In the genomic region with DNA sequence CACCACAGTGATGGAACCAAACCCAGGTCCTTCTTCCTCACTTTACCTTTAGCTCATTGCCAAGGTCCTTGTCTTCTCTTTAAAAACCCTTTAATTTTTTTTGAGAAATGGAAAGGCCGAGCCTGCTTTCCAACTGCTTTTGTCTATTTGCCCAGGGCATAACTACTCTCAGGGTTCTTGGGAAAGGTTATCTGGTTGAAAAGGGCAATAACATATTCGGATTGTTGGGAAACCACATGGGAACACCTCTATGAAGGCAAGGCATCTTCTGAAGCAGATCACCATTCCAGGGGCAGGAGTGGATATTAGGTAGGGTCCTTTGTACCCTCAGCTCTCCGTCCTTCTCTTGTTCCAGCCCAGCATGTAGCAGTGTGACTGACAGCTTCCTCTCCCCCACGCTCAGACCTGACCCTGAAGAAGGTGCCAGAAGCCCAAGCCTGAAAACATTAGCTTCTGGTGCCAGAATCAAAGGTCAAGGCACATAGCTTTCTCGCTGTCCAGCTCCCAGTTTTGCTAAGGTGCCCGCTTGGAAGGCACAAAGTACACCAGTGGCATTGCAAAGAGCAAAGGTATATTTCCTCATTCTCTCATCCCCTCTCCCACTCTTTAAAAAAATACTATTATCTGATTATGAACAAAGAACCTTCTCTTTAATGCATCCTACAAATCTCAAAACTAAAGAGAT, we compare ENCODE assay signal across 2 cellular contexts.
TF ChIP-seq lines count a peak whose summit lies in the region.

No MANE protein-coding gene starts in this region.

TF ChIP-seq in liver, 16 proteins besides CTCF, POLR2A, EP300 and RAD21 (continued from another document):
- TF ChIP-seq, protein P1, sequence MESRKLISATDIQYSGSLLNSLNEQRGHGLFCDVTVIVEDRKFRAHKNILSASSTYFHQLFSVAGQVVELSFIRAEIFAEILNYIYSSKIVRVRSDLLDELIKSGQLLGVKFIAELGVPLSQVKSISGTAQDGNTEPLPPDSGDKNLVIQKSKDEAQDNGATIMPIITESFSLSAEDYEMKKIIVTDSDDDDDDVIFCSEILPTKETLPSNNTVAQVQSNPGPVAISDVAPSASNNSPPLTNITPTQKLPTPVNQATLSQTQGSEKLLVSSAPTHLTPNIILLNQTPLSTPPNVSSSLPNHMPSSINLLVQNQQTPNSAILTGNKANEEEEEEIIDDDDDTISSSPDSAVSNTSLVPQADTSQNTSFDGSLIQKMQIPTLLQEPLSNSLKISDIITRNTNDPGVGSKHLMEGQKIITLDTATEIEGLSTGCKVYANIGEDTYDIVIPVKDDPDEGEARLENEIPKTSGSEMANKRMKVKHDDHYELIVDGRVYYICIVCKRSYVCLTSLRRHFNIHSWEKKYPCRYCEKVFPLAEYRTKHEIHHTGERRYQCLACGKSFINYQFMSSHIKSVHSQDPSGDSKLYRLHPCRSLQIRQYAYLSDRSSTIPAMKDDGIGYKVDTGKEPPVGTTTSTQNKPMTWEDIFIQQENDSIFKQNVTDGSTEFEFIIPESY (IDR thresholded peaks at IDR 0.05) = peak; percentile 81
- TF ChIP-seq FOXA2 (IDR thresholded peaks at IDR 0.05) = no peak
- peak; percentile 89 for TF ChIP-seq HNF4G (IDR thresholded peaks at IDR 0.05)
- no peak for TF ChIP-seq GABPA (IDR thresholded peaks at IDR 0.05 in 1 of 2, conservative IDR thresholded peaks at IDR 0.05 in 1 of 2)
- peak; percentile 98 to 99 for TF ChIP-seq HNF4A (conservative IDR thresholded peaks at IDR 0.05)
- peak; percentile 88 to 92 for TF ChIP-seq RXRA (IDR thresholded peaks at IDR 0.05)
- TF ChIP-seq, protein P2, sequence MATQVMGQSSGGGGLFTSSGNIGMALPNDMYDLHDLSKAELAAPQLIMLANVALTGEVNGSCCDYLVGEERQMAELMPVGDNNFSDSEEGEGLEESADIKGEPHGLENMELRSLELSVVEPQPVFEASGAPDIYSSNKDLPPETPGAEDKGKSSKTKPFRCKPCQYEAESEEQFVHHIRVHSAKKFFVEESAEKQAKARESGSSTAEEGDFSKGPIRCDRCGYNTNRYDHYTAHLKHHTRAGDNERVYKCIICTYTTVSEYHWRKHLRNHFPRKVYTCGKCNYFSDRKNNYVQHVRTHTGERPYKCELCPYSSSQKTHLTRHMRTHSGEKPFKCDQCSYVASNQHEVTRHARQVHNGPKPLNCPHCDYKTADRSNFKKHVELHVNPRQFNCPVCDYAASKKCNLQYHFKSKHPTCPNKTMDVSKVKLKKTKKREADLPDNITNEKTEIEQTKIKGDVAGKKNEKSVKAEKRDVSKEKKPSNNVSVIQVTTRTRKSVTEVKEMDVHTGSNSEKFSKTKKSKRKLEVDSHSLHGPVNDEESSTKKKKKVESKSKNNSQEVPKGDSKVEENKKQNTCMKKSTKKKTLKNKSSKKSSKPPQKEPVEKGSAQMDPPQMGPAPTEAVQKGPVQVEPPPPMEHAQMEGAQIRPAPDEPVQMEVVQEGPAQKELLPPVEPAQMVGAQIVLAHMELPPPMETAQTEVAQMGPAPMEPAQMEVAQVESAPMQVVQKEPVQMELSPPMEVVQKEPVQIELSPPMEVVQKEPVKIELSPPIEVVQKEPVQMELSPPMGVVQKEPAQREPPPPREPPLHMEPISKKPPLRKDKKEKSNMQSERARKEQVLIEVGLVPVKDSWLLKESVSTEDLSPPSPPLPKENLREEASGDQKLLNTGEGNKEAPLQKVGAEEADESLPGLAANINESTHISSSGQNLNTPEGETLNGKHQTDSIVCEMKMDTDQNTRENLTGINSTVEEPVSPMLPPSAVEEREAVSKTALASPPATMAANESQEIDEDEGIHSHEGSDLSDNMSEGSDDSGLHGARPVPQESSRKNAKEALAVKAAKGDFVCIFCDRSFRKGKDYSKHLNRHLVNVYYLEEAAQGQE (IDR thresholded peaks at IDR 0.05) = peak; percentile 96
- no peak for TF ChIP-seq TAF1 (conservative IDR thresholded peaks at IDR 0.05)
- TF ChIP-seq ATF3 (IDR thresholded peaks at IDR 0.05) = peak; percentile 57
- peak; percentile 97 for TF ChIP-seq SP1 (IDR thresholded peaks at IDR 0.05)
- TF ChIP-seq YY1 (IDR thresholded peaks at IDR 0.05) = peak; percentile 78
- no peak for TF ChIP-seq FOXA1 (IDR thresholded peaks at IDR 0.05)
- TF ChIP-seq JUND (IDR thresholded peaks at IDR 0.05) = peak; percentile 81 to 84

TF ChIP-seq in HepG2, 621 proteins besides CTCF, POLR2A, EP300 and RAD21 (continued from another document):
- no peak for TF ChIP-seq ZBTB46 (CRISPR knock-in tag; IDR thresholded peaks at IDR 0.05; ENCODE audit: borderline replicate concordance)
- TF ChIP-seq, protein P3, sequence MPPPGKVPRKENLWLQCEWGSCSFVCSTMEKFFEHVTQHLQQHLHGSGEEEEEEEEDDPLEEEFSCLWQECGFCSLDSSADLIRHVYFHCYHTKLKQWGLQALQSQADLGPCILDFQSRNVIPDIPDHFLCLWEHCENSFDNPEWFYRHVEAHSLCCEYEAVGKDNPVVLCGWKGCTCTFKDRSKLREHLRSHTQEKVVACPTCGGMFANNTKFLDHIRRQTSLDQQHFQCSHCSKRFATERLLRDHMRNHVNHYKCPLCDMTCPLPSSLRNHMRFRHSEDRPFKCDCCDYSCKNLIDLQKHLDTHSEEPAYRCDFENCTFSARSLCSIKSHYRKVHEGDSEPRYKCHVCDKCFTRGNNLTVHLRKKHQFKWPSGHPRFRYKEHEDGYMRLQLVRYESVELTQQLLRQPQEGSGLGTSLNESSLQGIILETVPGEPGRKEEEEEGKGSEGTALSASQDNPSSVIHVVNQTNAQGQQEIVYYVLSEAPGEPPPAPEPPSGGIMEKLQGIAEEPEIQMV (CRISPR knock-in tag; IDR thresholded peaks at IDR 0.05; ENCODE audit: low read depth) = no peak
- no peak for TF ChIP-seq TBP (CRISPR knock-in tag; IDR thresholded peaks at IDR 0.05)
- no peak for TF ChIP-seq CBX2 (IDR thresholded peaks at IDR 0.05; ENCODE audit: low read depth, low read length)
- TF ChIP-seq CBX2 (CRISPR knock-in tag; IDR thresholded peaks at IDR 0.05; ENCODE audit: low read depth) = no peak
- TF ChIP-seq ZNF513 (CRISPR knock-in tag; conservative IDR thresholded peaks at IDR 0.05) = no peak
- no peak for TF ChIP-seq ZNF678 (CRISPR knock-in tag; IDR thresholded peaks at IDR 0.05)
- no peak for TF ChIP-seq ZNF367 (CRISPR knock-in tag; IDR thresholded peaks at IDR 0.05; ENCODE audit: borderline replicate concordance)
- no peak for TF ChIP-seq FOXJ3 (CRISPR knock-in tag; IDR thresholded peaks at IDR 0.05; ENCODE audit: borderline replicate concordance)
- TF ChIP-seq ESRRA (CRISPR knock-in tag; IDR thresholded peaks at IDR 0.05; ENCODE audit: low read depth) = no peak
